In genomic region chr1:89890085-89890754, GRCh38 we compare ENCODE assay signal across 1 cellular context.
TF ChIP-seq lines count a peak whose summit lies in the region.

No MANE protein-coding gene starts in this region.

TF ChIP-seq in IMR-90, 13 proteins besides CTCF, POLR2A, EP300 and RAD21:
- TF ChIP-seq, protein P1, sequence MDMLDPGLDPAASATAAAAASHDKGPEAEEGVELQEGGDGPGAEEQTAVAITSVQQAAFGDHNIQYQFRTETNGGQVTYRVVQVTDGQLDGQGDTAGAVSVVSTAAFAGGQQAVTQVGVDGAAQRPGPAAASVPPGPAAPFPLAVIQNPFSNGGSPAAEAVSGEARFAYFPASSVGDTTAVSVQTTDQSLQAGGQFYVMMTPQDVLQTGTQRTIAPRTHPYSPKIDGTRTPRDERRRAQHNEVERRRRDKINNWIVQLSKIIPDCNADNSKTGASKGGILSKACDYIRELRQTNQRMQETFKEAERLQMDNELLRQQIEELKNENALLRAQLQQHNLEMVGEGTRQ (IDR thresholded peaks at IDR 0.05; ENCODE audit: low read depth, low read length), result no peak
- peak; percentile 49; the same call in 1 of the 2 replicates for TF ChIP-seq MAFK (IDR thresholded peaks at IDR 0.05; ENCODE audit: low read depth, low read length)
